Comparison of ENCODE assay signal across 8 cellular contexts in the genomic region with DNA sequence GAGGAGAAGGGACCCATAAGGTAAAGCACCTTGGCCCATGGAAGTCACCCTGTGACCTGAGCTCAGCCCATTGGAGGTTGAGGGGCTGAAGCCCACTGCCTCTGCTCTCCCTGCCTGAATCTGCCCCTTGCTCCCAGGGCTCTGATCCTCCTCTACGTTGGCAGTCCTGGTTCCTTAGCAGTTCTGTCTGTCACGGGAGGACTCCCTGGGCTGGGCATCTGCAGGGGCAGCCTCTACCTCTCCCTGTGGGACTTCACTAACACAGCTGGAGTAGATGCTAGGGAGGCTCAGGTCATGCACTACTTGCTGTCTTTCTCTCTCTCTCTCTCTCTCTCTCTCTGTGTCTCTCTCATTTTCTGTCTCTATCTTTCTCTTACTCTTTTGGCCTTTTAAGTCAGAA. TPM values are rescaled to one million over a fixed set of nuclear protein-coding genes. Genes with fewer than 3 reads are reported as not detected.
DNase-seq lines count a peak whose midpoint lies in the region; ATAC-seq and TF ChIP-seq lines count a peak whose summit lies in the region.

No MANE protein-coding gene starts in this region.

- TF ChIP-seq CTCF in GM12864 (IDR thresholded peaks at IDR 0.05; ENCODE audit: low read depth, low read length, missing control alignments): no peak

- no peaks in the 10 kb centered on the region for H3K27me3 ChIP-seq in effector memory CD4-positive, alpha-beta T cell (replicated peaks; ENCODE audit: control insufficient read depth, insufficient read depth, low read length, poor library complexity, severe bottlenecking)

- peaks cover 47% of the 10 kb centered on the region for H3K4me1 ChIP-seq in effector memory CD4-positive, alpha-beta T cell (ENCODE audit: control insufficient read depth, insufficient read depth, low read length, poor library complexity, severe bottlenecking)

- H3K4me3 ChIP-seq in GM12864 (ENCODE audit: low read depth, low read length): peak overlapping the region; percentile 3
- H3K4me3 ChIP-seq in effector memory CD4-positive, alpha-beta T cell (ENCODE audit: insufficient read depth, low read depth, low read length, poor library complexity, severe bottlenecking): no peak overlapping the region

- ATAC-seq in GM19463 (IDR thresholded peaks at IDR 0.05; ENCODE audit: unreplicated experiment) (peak; percentile 29), HG03139 (IDR thresholded peaks at IDR 0.05; ENCODE audit: unreplicated experiment) (peak; percentile 29)

- peaks cover 7% of the 10 kb centered on the region for H3K36me3 ChIP-seq in effector memory CD4-positive, alpha-beta T cell (ENCODE audit: control insufficient read depth, insufficient read depth, low read length)

- no peak for DNase-seq in GM12864 (ENCODE audit: low read depth)
- no peak for DNase-seq in effector memory CD4-positive, alpha-beta T cell
- no peak for DNase-seq in NCI-H1436 treated with DMSO at 0.1 percent for 48 hours (lab: John Stamatoyannopoulos, UW)
- DNase-seq in DMS53 treated with DMSO at 0.1 percent for 48 hours (lab: John Stamatoyannopoulos, UW; ENCODE audit: unreplicated experiment): no peak
- no peak for DNase-seq in NCI-H1048 (lab: John Stamatoyannopoulos, UW)
- DNase-seq in occipital lobe (lab: John Stamatoyannopoulos, UW): no peak

- peak overlapping the region; percentile 54 for H3K27ac ChIP-seq in effector memory CD4-positive, alpha-beta T cell (ENCODE audit: insufficient read depth, low read length, poor library complexity, severe bottlenecking)

- no peaks in the 10 kb centered on the region for H3K9me3 ChIP-seq in effector memory CD4-positive, alpha-beta T cell (ENCODE audit: control insufficient read depth, low read length)

RNA-seq across cellular contexts. Expression of a gene that starts 8.7 kb away (rescaled TPM):
- total RNA-seq in occipital lobe: 17.0 TPM
